In genomic region chr21:37607081-37607480, GRCh38 we compare ENCODE assay signal across 20 cellular contexts.
"Had no signal": no experiment of that assay in that cellular context is flagged by ENCODE, and none has a peak within 500 bp of the region (broad histone marks: within the 10 kb centered on the region; RNA-seq: fewer than 3 reads in every experiment).

No MANE protein-coding gene starts in this region.

- H3K27ac ChIP-seq: colonic mucosa, esophagus muscularis mucosa, foreskin keratinocyte, gastroesophageal sphincter, heart right ventricle, left lung, lower lobe of right lung had no signal

- H3K4me3 Mint-ChIP-seq: dendritic cell treated with granulocyte-macrophage colony-stimulating factor and Interleukin-4, amounts not matched to agents 40 ng/mL and 50 ng/mL, for 4 days; effector memory CD8-positive, alpha-beta T cell; endodermal cell; mesothelial cell of epicardium had no signal

- H3K27me3 ChIP-seq: colonic mucosa, esophagus muscularis mucosa, left lung had no signal

- H3K4me3 ChIP-seq: colonic mucosa, esophagus muscularis mucosa, gastroesophageal sphincter, heart right ventricle, left lung, lower lobe of right lung, mucosa of descending colon had no signal

- H3K4me1 Mint-ChIP-seq: mesothelial cell of epicardium had no signal

- H3K9me3 Mint-ChIP-seq: effector memory CD8-positive, alpha-beta T cell had no signal

- H3K9me3 ChIP-seq: colonic mucosa, left lung, lower lobe of right lung, mucosa of descending colon had no signal

- H3K27ac Mint-ChIP-seq: dendritic cell treated with granulocyte-macrophage colony-stimulating factor and Interleukin-4, amounts not matched to agents 40 ng/mL and 50 ng/mL, for 4 days; effector memory CD8-positive, alpha-beta T cell; endodermal cell; mesothelial cell of epicardium had no signal

- H3K36me3 Mint-ChIP-seq: mesothelial cell of epicardium had no signal

- ATAC-seq: effector memory CD8-positive, alpha-beta T cell; foreskin keratinocyte; gastroesophageal sphincter; heart right ventricle; left cardiac atrium; left lung; left ventricle myocardium superior; lower lobe of right lung; mucosa of descending colon had no signal

- H3K36me3 ChIP-seq: colonic mucosa, esophagus muscularis mucosa, gastroesophageal sphincter, heart right ventricle, left lung, lower lobe of right lung had no signal

- H3K4me1 ChIP-seq: colonic mucosa, esophagus muscularis mucosa, foreskin keratinocyte, gastroesophageal sphincter, heart right ventricle, left lung, lower lobe of right lung had no signal

- DNase-seq: colonic mucosa; cortex of kidney; effector CD8-positive, alpha-beta T cell; effector memory CD8-positive, alpha-beta T cell; endodermal cell; foreskin keratinocyte; glutamatergic neuron; head of caudate nucleus; heart right ventricle; hippocampal formation; left cardiac atrium; left lung; left ventricle myocardium superior; lower lobe of right lung; mesenchymal stem cell; mucosa of descending colon had no signal
